Comparison of ENCODE assay signal across 1 cellular context in genomic region chr2:234308814-234309195, GRCh38.
TF ChIP-seq lines count a peak whose summit lies in the region.

No MANE protein-coding gene starts in this region.

TF ChIP-seq in GM12878, 131 proteins besides CTCF, POLR2A, EP300 and RAD21 (continued from another document):
- TF ChIP-seq USF1 (IDR thresholded peaks at IDR 0.05; ENCODE audit: borderline replicate concordance, extremely low read length, insufficient read depth, low read depth, low read length), result no peak
- TF ChIP-seq ZBED1 (IDR thresholded peaks at IDR 0.05; ENCODE audit: borderline replicate concordance), result no peak
- no peak for TF ChIP-seq RB1 (IDR thresholded peaks at IDR 0.05; ENCODE audit: borderline replicate concordance)
- TF ChIP-seq ZBTB11 (CRISPR knock-in tag; IDR thresholded peaks at IDR 0.05), result no peak
- TF ChIP-seq SKIL (IDR thresholded peaks at IDR 0.05; ENCODE audit: low read depth, poor library complexity, severe bottlenecking), result peak; percentile 33
- TF ChIP-seq REST (IDR thresholded peaks at IDR 0.05; ENCODE audit: low read depth, low read length), result no peak
- TF ChIP-seq JUNB (IDR thresholded peaks at IDR 0.05), result no peak
- TF ChIP-seq ASH2L (IDR thresholded peaks at IDR 0.05; ENCODE audit: borderline replicate concordance, low read depth), result no peak
- TF ChIP-seq ATF7 (IDR thresholded peaks at IDR 0.05; ENCODE audit: low read depth), result peak; percentile 55; the same call in 1 of the 2 replicates
- no peak for TF ChIP-seq RAD51 (IDR thresholded peaks at IDR 0.05)
- no peak for TF ChIP-seq STAT3 (IDR thresholded peaks at IDR 0.05; ENCODE audit: low read depth, low read length)
- no peak for TF ChIP-seq USF2 (IDR thresholded peaks at IDR 0.05; ENCODE audit: borderline replicate concordance, low read depth, low read length)
- TF ChIP-seq JUND (IDR thresholded peaks at IDR 0.05; ENCODE audit: low read depth, low read length), result no peak
- TF ChIP-seq CUX1 (IDR thresholded peaks at IDR 0.05; ENCODE audit: insufficient replicate concordance, low read depth, low read length), result no peak
- TF ChIP-seq PML (IDR thresholded peaks at IDR 0.05; ENCODE audit: low read length), result no peak
- TF ChIP-seq NKRF (conservative IDR thresholded peaks at IDR 0.05), result no peak
- TF ChIP-seq MYC (IDR thresholded peaks at IDR 0.05; ENCODE audit: insufficient read depth, insufficient read length, insufficient replicate concordance, low read length, severe bottlenecking), result no peak
- no peak for TF ChIP-seq CEBPZ (IDR thresholded peaks at IDR 0.05; ENCODE audit: low read depth, low read length)
- no peak for TF ChIP-seq ZZZ3 (IDR thresholded peaks at IDR 0.05; ENCODE audit: control insufficient read depth, insufficient read length, low read depth)
- TF ChIP-seq POU2F2 (IDR thresholded peaks at IDR 0.05; ENCODE audit: borderline replicate concordance, low read depth, low read length), result peak; percentile 27; the same call in 1 of the 3 replicates
- no peak for TF ChIP-seq WRNIP1 (IDR thresholded peaks at IDR 0.05; ENCODE audit: borderline replicate concordance, low read depth, low read length)
- TF ChIP-seq MYB (IDR thresholded peaks at IDR 0.05; ENCODE audit: borderline replicate concordance, low read depth, low read length), result no peak
- no peak for TF ChIP-seq SMAD1 (IDR thresholded peaks at IDR 0.05; ENCODE audit: low read depth, partially characterized antibody)
- TF ChIP-seq HCFC1 (IDR thresholded peaks at IDR 0.05; ENCODE audit: low read length), result no peak
- no peak for TF ChIP-seq POLR2AphosphoS5 (IDR thresholded peaks at IDR 0.05; ENCODE audit: low read length)
- peak; percentile 54 to 56; a peak in 3 of 4 replicates for TF ChIP-seq BHLHE40 (IDR thresholded peaks at IDR 0.05; ENCODE audit: borderline replicate concordance in 1 of 2, low read depth in 2 of 2, low read length in 1 of 2)
- no peak for TF ChIP-seq SIX5 (IDR thresholded peaks at IDR 0.05; ENCODE audit: low read depth, low read length, severe bottlenecking)
- no peak for TF ChIP-seq NFIC (IDR thresholded peaks at IDR 0.05; ENCODE audit: low read depth, low read length)
- TF ChIP-seq BCL3 (IDR thresholded peaks at IDR 0.05; ENCODE audit: borderline replicate concordance, insufficient read depth, low read depth, low read length, poor library complexity, severe bottlenecking), result no peak
- TF ChIP-seq MTA2 (IDR thresholded peaks at IDR 0.05; ENCODE audit: low read depth), result peak; percentile 43; the same call in 1 of the 2 replicates
- 0 out of 2 replicates have a peak, but pooled peaks have one; percentile 25 for TF ChIP-seq CHD2 (IDR thresholded peaks at IDR 0.05; ENCODE audit: borderline replicate concordance, low read depth, low read length)
